Comparison of ENCODE assay signal across 9 cellular contexts in the genomic region with DNA sequence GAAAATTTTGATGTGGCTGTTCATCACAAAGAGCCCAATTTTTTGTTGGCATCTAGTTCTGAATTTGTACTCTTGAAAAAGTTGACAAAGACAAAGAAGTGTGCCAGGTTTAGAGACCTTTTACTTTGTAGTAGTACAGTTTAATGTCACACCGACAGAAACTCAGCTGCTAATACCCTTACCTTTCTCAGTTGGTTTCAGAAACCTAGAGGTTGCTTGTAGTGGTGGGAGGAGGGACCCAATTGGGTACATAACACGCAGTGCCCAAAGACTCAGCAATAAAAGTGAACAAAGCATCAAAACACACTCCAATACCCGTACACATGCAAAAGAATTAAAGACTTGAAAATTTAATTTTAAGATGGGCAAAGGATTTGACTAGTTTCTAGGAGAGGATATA.
"Had no signal": no experiment of that assay in that cellular context is flagged by ENCODE, and none has a peak within 500 bp of the region (broad histone marks: within the 10 kb centered on the region; RNA-seq: fewer than 3 reads in every experiment).

No MANE protein-coding gene starts in this region.

- ATAC-seq: HCT116, HepG2 had no signal

- H3K27ac ChIP-seq: GM23248, HL-60 had no signal

- H2AFZ ChIP-seq: GM23248 had no signal

- H3K9me3 Mint-ChIP-seq: HFFc6 had no signal

- H3K27me3 Mint-ChIP-seq: IgD-negative memory B cell had no signal

- H3K9ac ChIP-seq: GM23248 had no signal

- H3K9me3 ChIP-seq: HAP-1 had no signal

- DNase-seq: GM23248, GOT3, H7, HFFc6 had no signal

- H3K36me3 ChIP-seq: HAP-1 had no signal

- H3K27ac Mint-ChIP-seq: HFFc6, IgD-negative memory B cell had no signal

- H3K4me1 ChIP-seq: HAP-1 had no signal

- H3K4me3 ChIP-seq: GM23248, HAP-1 had no signal

- H3K4me3 Mint-ChIP-seq: HFFc6, IgD-negative memory B cell had no signal
